ENCODE assay signal across 8 cellular contexts in genomic region chr4:89308161-89308500, GRCh38. TPM values are rescaled to one million over a fixed set of nuclear protein-coding genes. Genes with fewer than 3 reads are reported as not detected.
DNase-seq lines count a peak whose midpoint lies in the region; ATAC-seq and TF ChIP-seq lines count a peak whose summit lies in the region.

No MANE protein-coding gene starts in this region.

- H3K36me3 ChIP-seq in colonic mucosa = no peaks in the 10 kb centered on the region

- H3K27ac Mint-ChIP-seq in CD14-positive monocyte = no peak overlapping the region
- no peak overlapping the region for H3K27ac Mint-ChIP-seq in IgD-negative memory B cell
- peak overlapping the region in 1 of 6 donors; percentile 31 for H3K27ac Mint-ChIP-seq in naive B cell

- no peak for ATAC-seq in naive B cell (ENCODE audit: low read depth in 2 of 2)
- no peak for ATAC-seq in HG03457 (IDR thresholded peaks at IDR 0.05; ENCODE audit: unreplicated experiment)
- no peak for ATAC-seq in GM18909 (IDR thresholded peaks at IDR 0.05; ENCODE audit: poor library complexity, unreplicated experiment)
- no peak for ATAC-seq in GM21786 (IDR thresholded peaks at IDR 0.05; ENCODE audit: unreplicated experiment)

- TF ChIP-seq CTCF in CD14-positive monocyte (IDR thresholded peaks at IDR 0.05) (no peak), colonic mucosa (IDR thresholded peaks at IDR 0.05) (no peak)

- H3K27ac ChIP-seq in colonic mucosa = peak overlapping the region; percentile 71

- H3K27me3 Mint-ChIP-seq in CD14-positive monocyte (ENCODE audit: low read depth in 3 of 3) (peaks cover 0 to 4% (median 0%) of the 10 kb centered on the region in 3 donors), IgD-negative memory B cell (peaks cover 22% of the 10 kb centered on the region), naive B cell (peaks cover 25 to 29% (median 29%) of the 10 kb centered on the region in 3 donors)

- DNase-seq in CD14-positive monocyte (ENCODE audit: low spot score) = no peak
- DNase-seq in colonic mucosa = no peak
- DNase-seq in naive B cell = no peak
- DNase-seq in NCI-H146 treated with DMSO at 0.1 percent for 48 hours (lab: John Stamatoyannopoulos, UW; ENCODE audit: unreplicated experiment) = no peak

- H3K9me3 Mint-ChIP-seq in CD14-positive monocyte (peaks cover 0 to 3% (median 0%) of the 10 kb centered on the region in 7 donors), IgD-negative memory B cell (no peaks in the 10 kb centered on the region), naive B cell (peaks cover 0 to 2% (median 0%) of the 10 kb centered on the region in 7 donors)

- no peaks in the 10 kb centered on the region for H3K9me3 ChIP-seq in colonic mucosa

- no peaks in the 10 kb centered on the region for H3K27me3 ChIP-seq in colonic mucosa

- H3K4me1 ChIP-seq in colonic mucosa = peaks cover 3% of the 10 kb centered on the region

- H3K9ac ChIP-seq in colonic mucosa (ENCODE audit: low read depth in 2 of 2, low read length in 2 of 2) = peak overlapping the region; percentile 86 to 90

- H3K4me1 Mint-ChIP-seq in CD14-positive monocyte = peaks cover 49% of the 10 kb centered on the region
- H3K4me1 Mint-ChIP-seq in IgD-negative memory B cell = peaks cover 7 to 14% (median 12%) of the 10 kb centered on the region in 3 donors
- peaks cover 17 to 34% (median 21%) of the 10 kb centered on the region in 3 donors for H3K4me1 Mint-ChIP-seq in naive B cell

- H3K4me3 ChIP-seq in colonic mucosa = peak overlapping the region; percentile 85

- intact Hi-C loops in CD14-positive monocyte (cut with micrococcal nuclease) = no loop called here
- intact Hi-C loops in colonic mucosa (cut with DNase I) = no loop called here

- peak overlapping the region; percentile 96 to 97 for H3K4me3 Mint-ChIP-seq in CD14-positive monocyte
- H3K4me3 Mint-ChIP-seq in IgD-negative memory B cell = peak overlapping the region; percentile 66 to 84 (median 74)
- H3K4me3 Mint-ChIP-seq in naive B cell = peak overlapping the region in 7 of 8 donors; percentile 46 to 93 (median 86)

- H3K36me3 Mint-ChIP-seq in CD14-positive monocyte (peaks cover 3 to 6% of the 10 kb centered on the region in 2 donors), IgD-negative memory B cell (no peaks in the 10 kb centered on the region), naive B cell (no peaks in the 10 kb centered on the region)

RNA-seq across cellular contexts. Expression of gene GPRIN3, which starts 0.5 kb away (rescaled TPM):
- polyA plus RNA-seq in CD14-positive monocyte (1 to 10 TPM; 1.1 to 3.3 TPM), IgD-negative memory B cell (0.50 TPM), naive B cell (ENCODE audit: low read depth in 6 of 6) (under 1 TPM in 2 of 6 donors, not detected in 4; 0.06 to 0.16 TPM)
- 10 to 100 TPM; 22.5 to 26.8 TPM for total RNA-seq in colonic mucosa
